8 cellular contexts compared by ENCODE assay signal in genomic region chr4:88008624-88009235, GRCh38. TPM values are rescaled to one million over a fixed set of nuclear protein-coding genes. Genes with fewer than 3 reads are reported as not detected.
A peak's percentile ranks its signal among the peaks of the same experiment; 100 is the strongest.
DNase-seq lines count a peak whose midpoint lies in the region; ATAC-seq, FAIRE-seq and TF ChIP-seq lines count a peak whose summit lies in the region.

No MANE protein-coding gene starts in this region.

- TF ChIP-seq CTCF in astrocyte (IDR thresholded peaks at IDR 0.05; ENCODE audit: insufficient read depth, low read depth, low read length) (no peak), left lung (IDR thresholded peaks at IDR 0.05) (no peak), thyroid gland (IDR thresholded peaks at IDR 0.05) (no peak)

- peak; percentile 63 for FAIRE-seq in astrocyte (lab: Jason Lieb, UNC)

- TF ChIP-seq POLR2A in thyroid gland (IDR thresholded peaks at IDR 0.05): no peak

- peaks cover 60% of the 10 kb centered on the region for H3K79me2 ChIP-seq in astrocyte (ENCODE audit: insufficient read depth, low read length)

- peak; percentile 15 for ATAC-seq in left lung
- no peak for ATAC-seq in GM21447 (IDR thresholded peaks at IDR 0.05; ENCODE audit: unreplicated experiment)

- H3K9me3 ChIP-seq in astrocyte (ENCODE audit: insufficient read depth, low read depth, low read length): no peaks in the 10 kb centered on the region
- no peaks in the 10 kb centered on the region for H3K9me3 ChIP-seq in left lung
- H3K9me3 ChIP-seq in thyroid gland: no peaks in the 10 kb centered on the region

- H3K4me1 ChIP-seq in astrocyte (ENCODE audit: insufficient read depth, low read length) (peaks cover 25% of the 10 kb centered on the region), left lung (peaks cover 0 to 56% of the 10 kb centered on the region in 2 donors), thyroid gland (peaks cover 8 to 13% of the 10 kb centered on the region in 2 donors)

- peaks cover 1% of the 10 kb centered on the region for H3K27me3 Mint-ChIP-seq in astrocyte (ENCODE audit: low read depth, unreplicated experiment)

- peak overlapping the region; percentile 94 for H3K9ac ChIP-seq in astrocyte (ENCODE audit: low read length)

- H2AFZ ChIP-seq in astrocyte (ENCODE audit: low read depth, low read length): no peak overlapping the region

- H3K4me3 Mint-ChIP-seq in astrocyte (ENCODE audit: unreplicated experiment): peak overlapping the region; percentile 93

- WGBS in thyroid gland, 2 donors: 26 to 32% methylated on average over 5 of the region's 5 CpGs

- H3K4me3 ChIP-seq in Jurkat, Clone E6-1 (ENCODE audit: low read length): peak overlapping the region; percentile 67
- H3K4me3 ChIP-seq in astrocyte (ENCODE audit: insufficient read depth, low read depth, low read length): peak overlapping the region; percentile 86
- peak overlapping the region; percentile 73 to 85 for H3K4me3 ChIP-seq in left lung
- H3K4me3 ChIP-seq in thyroid gland (replicated peaks in 1 of 3): peak overlapping the region in 2 of 3 donors; percentile 67 to 72

- DNase-seq in CD1c-positive myeloid dendritic cell (ENCODE audit: extremely low spot score) (peak; percentile 21), astrocyte (ENCODE audit: low read depth) (peak; percentile 70), left lung (no peak), thyroid gland (no peak), SIG-M5 treated with dmso at 0.1 percent for 504 hours (lab: John Stamatoyannopoulos, UW; ENCODE audit: unreplicated experiment) (no peak), NCI-H1092 (lab: John Stamatoyannopoulos, UW) (no peak)
- DNase-seq in Jurkat, Clone E6-1 (ENCODE audit: low read depth, low spot score): no peak

- H3K4me1 Mint-ChIP-seq in astrocyte (ENCODE audit: low read depth, unreplicated experiment): peaks cover 13% of the 10 kb centered on the region

- H3K27ac ChIP-seq in astrocyte (ENCODE audit: low read depth, low read length): peak overlapping the region; percentile 81
- peak overlapping the region; percentile 72 to 91 for H3K27ac ChIP-seq in left lung
- H3K27ac ChIP-seq in thyroid gland: peak overlapping the region; percentile 72 to 82 (median 73)

- intact Hi-C loops in left lung (cut with DNase I) (no loop called here), thyroid gland (cut with DNase I) (no loop called here)

- H3K9me3 Mint-ChIP-seq in astrocyte (ENCODE audit: unreplicated experiment): no peaks in the 10 kb centered on the region

- H3K36me3 ChIP-seq in astrocyte (ENCODE audit: insufficient read depth, low read length) (no peaks in the 10 kb centered on the region), left lung (no peaks in the 10 kb centered on the region), thyroid gland (no peaks in the 10 kb centered on the region)

- peak overlapping the region; percentile 71 for H3K27ac Mint-ChIP-seq in astrocyte (ENCODE audit: unreplicated experiment)

- peaks cover 35% of the 10 kb centered on the region for H4K20me1 ChIP-seq in astrocyte (ENCODE audit: insufficient read depth, low read length)

- no peaks in the 10 kb centered on the region for H3K36me3 Mint-ChIP-seq in astrocyte (ENCODE audit: low read depth, unreplicated experiment)

- peak overlapping the region; percentile 94 for H3K4me2 ChIP-seq in astrocyte (ENCODE audit: low read length)

- H3K27me3 ChIP-seq in astrocyte (ENCODE audit: insufficient read depth, low read length) (no peaks in the 10 kb centered on the region), left lung (no peaks in the 10 kb centered on the region), thyroid gland (no peaks in the 10 kb centered on the region)

RNA-seq across cellular contexts. Expression of gene PKD2, which starts 1.3 kb away (rescaled TPM):
- 11.3 TPM for polyA plus RNA-seq in Jurkat, Clone E6-1 (2012; ENCODE audit: insufficient read depth, insufficient read length)
- total RNA-seq in astrocyte (19.7 TPM in 2 replicates), left lung (10 to 100 TPM; 22.6 to 28.8 TPM), thyroid gland (10 to 100 TPM; 30.9 to 50.0 (median 40.7) TPM)

RNA-seq across cellular contexts. Expression of gene SPP1, which starts 33.2 kb away (rescaled TPM):
- not detected for polyA plus RNA-seq in Jurkat, Clone E6-1 (2012; ENCODE audit: insufficient read depth, insufficient read length)
- total RNA-seq in astrocyte: 153 and 217 TPM in 2 replicates
- total RNA-seq in left lung: 10 to 100 TPM; 37.6 to 55.5 TPM
- total RNA-seq in thyroid gland: 10 to 100 TPM in 2 of 4 donors, 1 to 10 TPM in 2; 1.0 to 16.7 (median 8.9) TPM

Comparison
In these comparisons a context has a peak if more than half of its experiments do, and no peak if none do; other contexts are left out.
1. DNase-seq: peak in CD1c-positive myeloid dendritic cell (single experiment) and astrocyte (single experiment); none in Jurkat, Clone E6-1 (single experiment), left lung (0 of 2), thyroid gland (0 of 2), SIG-M5 treated with dmso at 0.1 percent for 504 hours (single experiment) and NCI-H1092 (single experiment).
2. Peak in every context shown above with its lines, with median percentiles within 50 percentile points of each other: H3K4me3 ChIP-seq and H3K27ac ChIP-seq.